In the genomic region with DNA sequence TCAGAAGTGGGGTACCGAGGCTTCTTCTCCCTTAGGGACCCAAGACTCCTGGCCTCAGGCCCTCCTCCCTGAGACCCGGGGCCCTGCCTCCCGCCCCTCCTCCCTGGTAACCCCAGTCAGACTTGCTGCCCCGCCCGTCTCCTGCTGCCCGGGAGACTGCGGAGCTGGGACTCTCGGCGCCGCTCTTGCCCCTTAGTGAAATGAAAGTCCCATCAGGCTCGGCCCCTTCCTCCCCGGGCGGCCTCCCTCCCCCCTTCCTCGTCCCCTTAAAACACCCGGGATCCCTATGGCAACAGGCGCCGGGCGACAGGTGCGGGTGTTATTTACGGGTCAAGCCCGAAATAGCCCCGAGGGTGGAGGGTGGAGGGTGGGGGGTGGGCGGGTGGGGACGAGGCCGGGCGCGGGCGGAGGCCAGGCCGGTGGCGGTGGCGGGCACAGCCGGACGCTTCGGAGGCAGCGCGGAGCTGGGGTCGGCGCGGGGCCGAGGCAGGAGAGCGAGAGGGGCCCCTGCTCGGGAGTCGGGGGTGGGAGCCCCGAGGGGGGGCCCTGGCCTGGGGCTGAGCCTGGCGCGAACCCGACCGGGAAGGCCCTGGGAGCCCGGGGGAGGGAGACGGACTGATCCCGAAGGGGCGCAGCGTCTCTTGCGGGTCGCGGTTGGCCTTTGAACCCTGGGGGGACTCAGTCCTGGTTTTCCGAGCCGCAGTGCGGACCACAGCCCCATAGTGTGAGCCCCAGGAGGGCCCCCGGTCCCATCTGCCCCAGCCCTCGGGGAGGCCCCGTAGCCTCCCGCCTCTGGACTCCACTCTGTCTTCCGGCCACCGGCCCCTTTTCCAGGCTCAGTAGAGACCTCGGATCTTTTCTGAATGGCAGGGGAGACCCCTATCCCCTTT, we compare ENCODE assay signal across 10 cellular contexts. TPM values are rescaled to one million over a fixed set of nuclear protein-coding genes. Genes with fewer than 3 reads are reported as not detected.
DNase-seq lines count a peak whose midpoint lies in the region; ATAC-seq and TF ChIP-seq lines count a peak whose summit lies in the region.
"Had no signal": no experiment of that assay in that cellular context is flagged by ENCODE, and none has a peak within 500 bp of the region (broad histone marks: within the 10 kb centered on the region; RNA-seq: fewer than 3 reads in every experiment).

A gene with protein sequence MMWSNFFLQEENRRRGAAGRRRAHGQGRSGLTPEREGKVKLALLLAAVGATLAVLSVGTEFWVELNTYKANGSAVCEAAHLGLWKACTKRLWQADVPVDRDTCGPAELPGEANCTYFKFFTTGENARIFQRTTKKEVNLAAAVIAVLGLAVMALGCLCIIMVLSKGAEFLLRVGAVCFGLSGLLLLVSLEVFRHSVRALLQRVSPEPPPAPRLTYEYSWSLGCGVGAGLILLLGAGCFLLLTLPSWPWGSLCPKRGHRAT (plus strand): TSS at position 414 of the 890 bp plus-strand sequence. CDS start 1,241 bp downstream, outside the sequence.

- peak within 1 kb of the TSS; percentile 92 for H3K27ac ChIP-seq in BLaER1
- H3K27ac ChIP-seq in coronary artery: no peak within 1 kb of the TSS
- H3K27ac ChIP-seq in ovary: no peak within 1 kb of the TSS

- H3K4me1 Mint-ChIP-seq in natural killer cell: peaks cover 0 to 6% of the 10 kb centered on the region in 2 donors
- peaks cover 6% of the 10 kb centered on the region for H3K4me1 Mint-ChIP-seq in stimulated activated memory B cell treated with anti-CD40 and anti-IgM and Interleukin-4, amounts not matched to agents 10 μg/mL and 1 μg/mL and 100 μg/mL, for 72 hours

- H3K4me3 ChIP-seq in BLaER1 (peak within 1 kb of the TSS; percentile 70), coronary artery (peak within 1 kb of the TSS; percentile 62), ovary (no peak within 1 kb of the TSS)

- TF ChIP-seq POLR2A in ovary (IDR thresholded peaks at IDR 0.05): no peak

- H3K27me3 ChIP-seq in BLaER1: no peaks in the 10 kb centered on the region
- no peaks in the 10 kb centered on the region for H3K27me3 ChIP-seq in ovary

- TF ChIP-seq CTCF in coronary artery (IDR thresholded peaks at IDR 0.05) (no peak), natural killer cell (IDR thresholded peaks at IDR 0.05) (no peak), ovary (IDR thresholded peaks at IDR 0.05) (no peak)

- H3K4me1 ChIP-seq in BLaER1: peaks cover 55% of the 10 kb centered on the region
- H3K4me1 ChIP-seq in ovary (ENCODE audit: insufficient read depth): no peaks in the 10 kb centered on the region

- H3K27me3 Mint-ChIP-seq in natural killer cell (ENCODE audit: low read depth in 2 of 2): peaks cover 41 to 42% of the 10 kb centered on the region in 2 donors
- peaks cover 55% of the 10 kb centered on the region for H3K27me3 Mint-ChIP-seq in stimulated activated memory B cell treated with anti-CD40 and anti-IgM and Interleukin-4, amounts not matched to agents 10 μg/mL and 1 μg/mL and 100 μg/mL, for 72 hours

- peak within 1 kb of the TSS; percentile 88 for H3K9ac ChIP-seq in BLaER1

- ATAC-seq in natural killer cell: no peak
- no peak for ATAC-seq in GM18520 (IDR thresholded peaks at IDR 0.05; ENCODE audit: unreplicated experiment)
- no peak for ATAC-seq in stimulated activated memory B cell treated with anti-CD40 and anti-IgM and Interleukin-4, amounts not matched to agents 10 μg/mL and 1 μg/mL and 100 μg/mL, for 72 hours

- H3K36me3 Mint-ChIP-seq in natural killer cell: no peaks in the 10 kb centered on the region
- H3K36me3 Mint-ChIP-seq in stimulated activated memory B cell treated with anti-CD40 and anti-IgM and Interleukin-4, amounts not matched to agents 10 μg/mL and 1 μg/mL and 100 μg/mL, for 72 hours: peaks cover 4% of the 10 kb centered on the region

- peak within 1 kb of the TSS; percentile 96 for H3K4me2 ChIP-seq in BLaER1

- DNase-seq in LHCN-M2 (ENCODE audit: low read depth): peak; percentile 41
- no peak for DNase-seq in coronary artery (ENCODE audit: low spot score)
- no peak for DNase-seq in natural killer cell
- DNase-seq in ovary: no peak
- no peak for DNase-seq in NK-92 treated with Interleukin-12 subunit alpha and Interleukin-12 subunit beta, amount 100 ng/mL, for 24 hours (lab: John Stamatoyannopoulos, UW)
- DNase-seq: activated CD8-positive, alpha-beta memory T cell treated with anti-CD3 and anti-CD28 coated beads, Interleukin-2, amount 50 U/mL, for 4 hours had no signal

- no peaks in the 10 kb centered on the region for H3K36me3 ChIP-seq in BLaER1
- no peaks in the 10 kb centered on the region for H3K36me3 ChIP-seq in ovary

- TF ChIP-seq EP300 in ovary (IDR thresholded peaks at IDR 0.05): no peak

- no peaks in the 10 kb centered on the region for H4K20me1 ChIP-seq in BLaER1

- H3K4me3 Mint-ChIP-seq in natural killer cell: peak within 1 kb of the TSS; percentile 57
- H3K4me3 Mint-ChIP-seq in stimulated activated memory B cell treated with anti-CD40 and anti-IgM and Interleukin-4, amounts not matched to agents 10 μg/mL and 1 μg/mL and 100 μg/mL, for 72 hours: no peak within 1 kb of the TSS

- H3K9me3 ChIP-seq in BLaER1 (no peaks in the 10 kb centered on the region), ovary (no peaks in the 10 kb centered on the region)

- H3K9me3 Mint-ChIP-seq in natural killer cell: no peaks in the 10 kb centered on the region
- peaks cover 11% of the 10 kb centered on the region for H3K9me3 Mint-ChIP-seq in stimulated activated memory B cell treated with anti-CD40 and anti-IgM and Interleukin-4, amounts not matched to agents 10 μg/mL and 1 μg/mL and 100 μg/mL, for 72 hours

- 3 to 9% (median 6%) methylated on average over 30 to 66 of the region's 66 CpGs for WGBS in ovary, 3 donors

- intact Hi-C loops in natural killer cell (cut with micrococcal nuclease): no loop called here
- intact Hi-C loops in ovary (cut with DNase I): no loop called here

- no peak within 1 kb of the TSS for H3K27ac Mint-ChIP-seq in natural killer cell
- no peak within 1 kb of the TSS for H3K27ac Mint-ChIP-seq in stimulated activated memory B cell treated with anti-CD40 and anti-IgM and Interleukin-4, amounts not matched to agents 10 μg/mL and 1 μg/mL and 100 μg/mL, for 72 hours

RNA-seq across cellular contexts. Expression of the gene that starts here (rescaled TPM):
- 0.17 TPM in 1 of 2 replicates, not detected in the other for total RNA-seq in LHCN-M2 (2014; rRNA removed)
- not detected for polyA plus RNA-seq in LHCN-M2 (2012)
- 10 to 100 TPM in 1 of 3 donors, not detected in 2; 11.5 TPM for total RNA-seq in natural killer cell
- 1 to 10 TPM in 1 of 7 donors, under 1 TPM in 1, not detected in 5; 0.15 to 3.2 TPM for total RNA-seq in ovary
- not detected for polyA plus RNA-seq in ovary
- total RNA-seq: mononuclear cell had no signal

Comparison
In these comparisons a context has a peak if more than half of its experiments do, and no peak if none do; other contexts are left out.
1. Peak in DNase-seq in LHCN-M2; RNA of the gene not detected or under 1 TPM.